In the genomic region with DNA sequence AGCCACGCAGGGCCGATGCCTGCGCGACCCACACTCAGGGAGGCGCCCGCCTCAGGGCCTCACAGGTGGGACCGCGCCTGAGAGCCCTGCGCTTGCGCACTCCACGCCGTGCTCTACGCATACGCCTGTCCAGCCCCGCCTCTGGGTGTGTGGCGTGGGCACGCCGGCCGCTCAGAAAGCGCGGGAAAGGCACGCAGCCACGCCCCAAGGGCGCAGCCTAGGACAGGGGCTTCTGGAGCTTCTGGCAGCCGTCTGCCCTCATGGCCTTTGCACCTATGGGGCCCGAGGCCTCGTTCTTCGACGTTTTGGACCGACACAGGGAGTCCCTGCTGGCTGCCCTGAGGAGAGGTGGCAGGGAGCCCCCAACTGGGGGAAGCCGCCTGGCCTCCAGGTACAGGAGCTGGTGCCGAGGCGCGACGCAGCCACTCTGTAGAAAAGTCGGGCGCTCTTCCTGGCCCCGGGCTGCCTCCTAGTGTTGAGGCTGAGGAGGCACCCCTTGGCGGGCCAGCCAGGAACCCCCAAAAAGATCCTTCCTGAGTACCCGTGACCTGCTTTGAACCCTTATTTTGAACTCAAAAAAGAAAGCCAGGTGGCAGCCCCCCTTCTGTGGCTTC, we compare ENCODE assay signal across 1 cellular context.
TF ChIP-seq lines count a peak whose summit lies in the region.

A gene with protein sequence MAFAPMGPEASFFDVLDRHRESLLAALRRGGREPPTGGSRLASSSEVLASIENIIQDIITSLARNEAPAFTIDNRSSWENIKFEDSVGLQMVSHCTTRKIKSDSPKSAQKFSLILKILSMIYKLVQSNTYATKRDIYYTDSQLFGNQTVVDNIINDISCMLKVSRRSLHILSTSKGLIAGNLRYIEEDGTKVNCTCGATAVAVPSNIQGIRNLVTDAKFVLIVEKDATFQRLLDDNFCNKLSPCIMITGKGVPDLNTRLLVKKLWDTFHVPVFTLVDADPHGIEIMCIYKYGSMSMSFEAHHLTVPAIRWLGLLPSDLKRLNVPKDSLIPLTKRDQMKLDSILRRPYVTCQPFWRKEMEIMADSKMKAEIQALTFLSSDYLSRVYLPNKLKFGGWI (plus strand): TSS at position 196 of the 614 bp plus-strand sequence. CDS start 65 bp downstream, at position 261.

TF ChIP-seq in K562, 482 proteins besides CTCF, POLR2A, EP300 and RAD21 (continued from another document and continues in another):
- TF ChIP-seq, protein P1, sequence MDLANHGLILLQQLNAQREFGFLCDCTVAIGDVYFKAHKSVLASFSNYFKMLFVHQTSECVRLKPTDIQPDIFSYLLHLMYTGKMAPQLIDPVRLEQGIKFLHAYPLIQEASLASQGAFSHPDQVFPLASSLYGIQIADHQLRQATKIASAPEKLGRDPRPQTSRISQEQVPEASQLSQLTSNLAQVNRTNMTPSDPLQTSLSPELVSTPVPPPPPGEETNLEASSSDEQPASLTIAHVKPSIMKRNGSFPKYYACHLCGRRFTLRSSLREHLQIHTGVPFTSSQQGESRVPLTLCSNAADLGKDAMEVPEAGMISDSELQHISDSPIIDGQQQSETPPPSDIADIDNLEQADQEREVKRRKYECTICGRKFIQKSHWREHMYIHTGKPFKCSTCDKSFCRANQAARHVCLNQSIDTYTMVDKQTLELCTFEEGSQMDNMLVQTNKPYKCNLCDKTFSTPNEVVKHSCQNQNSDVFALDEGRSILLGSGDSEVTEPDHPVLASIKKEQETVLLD (IDR thresholded peaks at IDR 0.05), result peak; percentile 87
- TF ChIP-seq PCBP2 (IDR thresholded peaks at IDR 0.05; ENCODE audit: low read depth, low read length, poor library complexity, severe bottlenecking) (no peak), ZFP1 (CRISPR knock-in tag; IDR thresholded peaks at IDR 0.05) (no peak), ZNF174 (CRISPR knock-in tag; IDR thresholded peaks at IDR 0.05) (no peak), RBFOX2 (IDR thresholded peaks at IDR 0.05; ENCODE audit: low read depth, low read length) (peak; percentile 40), ZNF507 (tag; conservative IDR thresholded peaks at IDR 0.05) (no peak), NRF1 (conservative IDR thresholded peaks at IDR 0.05 in 1 of 2, IDR thresholded peaks at IDR 0.05 in 1 of 2) (peak; percentile 91 to 93), RCOR1 (IDR thresholded peaks at IDR 0.05; ENCODE audit: borderline replicate concordance in 1 of 2, low read depth in 2 of 2, low read length in 2 of 2) (no peak), CREB1 (IDR thresholded peaks at IDR 0.05) (no peak), CREB1 (CRISPR knock-in tag; IDR thresholded peaks at IDR 0.05) (no peak), U2AF2 (optimal IDR thresholded peaks at IDR 0.05; ENCODE audit: low read depth, low read length) (no peak), SIRT6 (IDR thresholded peaks at IDR 0.05; ENCODE audit: low read depth, low read length) (no peak), KLF16 (IDR thresholded peaks at IDR 0.05) (no peak), HNRNPLL (IDR thresholded peaks at IDR 0.05; ENCODE audit: low read depth, low read length, poor library complexity, severe bottlenecking) (peak; percentile 84), ZBTB17 (CRISPR knock-in tag; IDR thresholded peaks at IDR 0.05) (no peak), ATF7 (IDR thresholded peaks at IDR 0.05) (peak; percentile 37; the same call in 1 of the 2 replicates), ESRRA (IDR thresholded peaks at IDR 0.05; ENCODE audit: borderline replicate concordance, low read depth) (peak; percentile 21; the same call in 1 of the 2 replicates), KDM1A (IDR thresholded peaks at IDR 0.05) (no peak), NONO (IDR thresholded peaks at IDR 0.05; ENCODE audit: low read depth in 2 of 2, low read length in 1 of 2) (no peak), CTBP1 (IDR thresholded peaks at IDR 0.05; ENCODE audit: borderline replicate concordance) (peak; percentile 65; the same call in 1 of the 2 replicates), ZNF589 (CRISPR knock-in tag; IDR thresholded peaks at IDR 0.05; ENCODE audit: low read depth) (no peak), CHD1 (IDR thresholded peaks at IDR 0.05; ENCODE audit: low read length) (no peak), ZKSCAN8 (CRISPR knock-in tag; IDR thresholded peaks at IDR 0.05) (no peak), HMG20A (CRISPR knock-in tag; conservative IDR thresholded peaks at IDR 0.05) (no peak), LARP7 (IDR thresholded peaks at IDR 0.05) (no peak), FOXK2 (conservative IDR thresholded peaks at IDR 0.05 in 1 of 2, IDR thresholded peaks at IDR 0.05 in 1 of 2; ENCODE audit: low read depth in 2 of 2) (no peak), HNRNPH1 (optimal IDR thresholded peaks at IDR 0.05; ENCODE audit: low read depth, low read length) (no peak), KLF13 (tag; IDR thresholded peaks at IDR 0.05; ENCODE audit: borderline replicate concordance, low read depth) (0 out of 2 replicates have a peak, but pooled peaks have one; percentile 33), NR2F6 (CRISPR knock-in tag; IDR thresholded peaks at IDR 0.05) (no peak), ZNF707 (CRISPR knock-in tag; conservative IDR thresholded peaks at IDR 0.05) (no peak), FOXJ2 (tag; IDR thresholded peaks at IDR 0.05) (no peak), ZKSCAN3 (CRISPR knock-in tag; IDR thresholded peaks at IDR 0.05) (no peak), RNF2 (IDR thresholded peaks at IDR 0.05) (0 out of 2 replicates have a peak, but pooled peaks have one; percentile 25), SOX6 (IDR thresholded peaks at IDR 0.05) (0 out of 2 replicates have a peak, but pooled peaks have one; percentile 16), SAFB (IDR thresholded peaks at IDR 0.05; ENCODE audit: borderline replicate concordance, low read depth, low read length) (0 out of 2 replicates have a peak, but pooled peaks have one; percentile 19), FOSL1 (tag; conservative IDR thresholded peaks at IDR 0.05) (no peak), ZNF324 (CRISPR knock-in tag; IDR thresholded peaks at IDR 0.05) (no peak)
- TF ChIP-seq, protein P2, sequence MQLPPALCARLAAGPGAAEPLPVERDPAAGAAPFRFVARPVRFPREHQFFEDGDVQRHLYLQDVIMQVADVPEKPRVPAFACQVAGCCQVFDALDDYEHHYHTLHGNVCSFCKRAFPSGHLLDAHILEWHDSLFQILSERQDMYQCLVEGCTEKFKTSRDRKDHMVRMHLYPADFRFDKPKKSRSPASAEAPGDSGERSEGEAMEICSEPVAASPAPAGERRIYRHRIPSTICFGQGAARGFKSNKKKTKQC (CRISPR knock-in tag; IDR thresholded peaks at IDR 0.05), result peak; percentile 68; the same call in 1 of the 2 replicates
- TF ChIP-seq, protein P3, sequence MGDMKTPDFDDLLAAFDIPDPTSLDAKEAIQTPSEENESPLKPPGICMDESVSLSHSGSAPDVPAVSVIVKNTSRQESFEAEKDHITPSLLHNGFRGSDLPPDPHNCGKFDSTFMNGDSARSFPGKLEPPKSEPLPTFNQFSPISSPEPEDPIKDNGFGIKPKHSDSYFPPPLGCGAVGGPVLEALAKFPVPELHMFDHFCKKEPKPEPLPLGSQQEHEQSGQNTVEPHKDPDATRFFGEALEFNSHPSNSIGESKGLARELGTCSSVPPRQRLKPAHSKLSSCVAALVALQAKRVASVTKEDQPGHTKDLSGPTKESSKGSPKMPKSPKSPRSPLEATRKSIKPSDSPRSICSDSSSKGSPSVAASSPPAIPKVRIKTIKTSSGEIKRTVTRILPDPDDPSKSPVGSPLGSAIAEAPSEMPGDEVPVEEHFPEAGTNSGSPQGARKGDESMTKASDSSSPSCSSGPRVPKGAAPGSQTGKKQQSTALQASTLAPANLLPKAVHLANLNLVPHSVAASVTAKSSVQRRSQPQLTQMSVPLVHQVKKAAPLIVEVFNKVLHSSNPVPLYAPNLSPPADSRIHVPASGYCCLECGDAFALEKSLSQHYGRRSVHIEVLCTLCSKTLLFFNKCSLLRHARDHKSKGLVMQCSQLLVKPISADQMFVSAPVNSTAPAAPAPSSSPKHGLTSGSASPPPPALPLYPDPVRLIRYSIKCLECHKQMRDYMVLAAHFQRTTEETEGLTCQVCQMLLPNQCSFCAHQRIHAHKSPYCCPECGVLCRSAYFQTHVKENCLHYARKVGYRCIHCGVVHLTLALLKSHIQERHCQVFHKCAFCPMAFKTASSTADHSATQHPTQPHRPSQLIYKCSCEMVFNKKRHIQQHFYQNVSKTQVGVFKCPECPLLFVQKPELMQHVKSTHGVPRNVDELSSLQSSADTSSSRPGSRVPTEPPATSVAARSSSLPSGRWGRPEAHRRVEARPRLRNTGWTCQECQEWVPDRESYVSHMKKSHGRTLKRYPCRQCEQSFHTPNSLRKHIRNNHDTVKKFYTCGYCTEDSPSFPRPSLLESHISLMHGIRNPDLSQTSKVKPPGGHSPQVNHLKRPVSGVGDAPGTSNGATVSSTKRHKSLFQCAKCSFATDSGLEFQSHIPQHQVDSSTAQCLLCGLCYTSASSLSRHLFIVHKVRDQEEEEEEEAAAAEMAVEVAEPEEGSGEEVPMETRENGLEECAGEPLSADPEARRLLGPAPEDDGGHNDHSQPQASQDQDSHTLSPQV (IDR thresholded peaks at IDR 0.05), result no peak
- TF ChIP-seq, protein P4, sequence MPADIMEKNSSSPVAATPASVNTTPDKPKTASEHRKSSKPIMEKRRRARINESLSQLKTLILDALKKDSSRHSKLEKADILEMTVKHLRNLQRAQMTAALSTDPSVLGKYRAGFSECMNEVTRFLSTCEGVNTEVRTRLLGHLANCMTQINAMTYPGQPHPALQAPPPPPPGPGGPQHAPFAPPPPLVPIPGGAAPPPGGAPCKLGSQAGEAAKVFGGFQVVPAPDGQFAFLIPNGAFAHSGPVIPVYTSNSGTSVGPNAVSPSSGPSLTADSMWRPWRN (IDR thresholded peaks at IDR 0.05; ENCODE audit: low read depth), result no peak
- TF ChIP-seq, protein P5, sequence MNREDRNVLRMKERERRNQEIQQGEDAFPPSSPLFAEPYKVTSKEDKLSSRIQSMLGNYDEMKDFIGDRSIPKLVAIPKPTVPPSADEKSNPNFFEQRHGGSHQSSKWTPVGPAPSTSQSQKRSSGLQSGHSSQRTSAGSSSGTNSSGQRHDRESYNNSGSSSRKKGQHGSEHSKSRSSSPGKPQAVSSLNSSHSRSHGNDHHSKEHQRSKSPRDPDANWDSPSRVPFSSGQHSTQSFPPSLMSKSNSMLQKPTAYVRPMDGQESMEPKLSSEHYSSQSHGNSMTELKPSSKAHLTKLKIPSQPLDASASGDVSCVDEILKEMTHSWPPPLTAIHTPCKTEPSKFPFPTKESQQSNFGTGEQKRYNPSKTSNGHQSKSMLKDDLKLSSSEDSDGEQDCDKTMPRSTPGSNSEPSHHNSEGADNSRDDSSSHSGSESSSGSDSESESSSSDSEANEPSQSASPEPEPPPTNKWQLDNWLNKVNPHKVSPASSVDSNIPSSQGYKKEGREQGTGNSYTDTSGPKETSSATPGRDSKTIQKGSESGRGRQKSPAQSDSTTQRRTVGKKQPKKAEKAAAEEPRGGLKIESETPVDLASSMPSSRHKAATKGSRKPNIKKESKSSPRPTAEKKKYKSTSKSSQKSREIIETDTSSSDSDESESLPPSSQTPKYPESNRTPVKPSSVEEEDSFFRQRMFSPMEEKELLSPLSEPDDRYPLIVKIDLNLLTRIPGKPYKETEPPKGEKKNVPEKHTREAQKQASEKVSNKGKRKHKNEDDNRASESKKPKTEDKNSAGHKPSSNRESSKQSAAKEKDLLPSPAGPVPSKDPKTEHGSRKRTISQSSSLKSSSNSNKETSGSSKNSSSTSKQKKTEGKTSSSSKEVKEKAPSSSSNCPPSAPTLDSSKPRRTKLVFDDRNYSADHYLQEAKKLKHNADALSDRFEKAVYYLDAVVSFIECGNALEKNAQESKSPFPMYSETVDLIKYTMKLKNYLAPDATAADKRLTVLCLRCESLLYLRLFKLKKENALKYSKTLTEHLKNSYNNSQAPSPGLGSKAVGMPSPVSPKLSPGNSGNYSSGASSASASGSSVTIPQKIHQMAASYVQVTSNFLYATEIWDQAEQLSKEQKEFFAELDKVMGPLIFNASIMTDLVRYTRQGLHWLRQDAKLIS (CRISPR knock-in tag; IDR thresholded peaks at IDR 0.05), result no peak
- TF ChIP-seq, protein P6, sequence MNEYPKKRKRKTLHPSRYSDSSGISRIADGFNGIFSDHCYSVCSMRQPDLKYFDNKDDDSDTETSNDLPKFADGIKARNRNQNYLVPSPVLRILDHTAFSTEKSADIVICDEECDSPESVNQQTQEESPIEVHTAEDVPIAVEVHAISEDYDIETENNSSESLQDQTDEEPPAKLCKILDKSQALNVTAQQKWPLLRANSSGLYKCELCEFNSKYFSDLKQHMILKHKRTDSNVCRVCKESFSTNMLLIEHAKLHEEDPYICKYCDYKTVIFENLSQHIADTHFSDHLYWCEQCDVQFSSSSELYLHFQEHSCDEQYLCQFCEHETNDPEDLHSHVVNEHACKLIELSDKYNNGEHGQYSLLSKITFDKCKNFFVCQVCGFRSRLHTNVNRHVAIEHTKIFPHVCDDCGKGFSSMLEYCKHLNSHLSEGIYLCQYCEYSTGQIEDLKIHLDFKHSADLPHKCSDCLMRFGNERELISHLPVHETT (CRISPR knock-in tag; conservative IDR thresholded peaks at IDR 0.05 in 1 of 2, IDR thresholded peaks at IDR 0.05 in 1 of 2), result no peak
- TF ChIP-seq, protein P7, sequence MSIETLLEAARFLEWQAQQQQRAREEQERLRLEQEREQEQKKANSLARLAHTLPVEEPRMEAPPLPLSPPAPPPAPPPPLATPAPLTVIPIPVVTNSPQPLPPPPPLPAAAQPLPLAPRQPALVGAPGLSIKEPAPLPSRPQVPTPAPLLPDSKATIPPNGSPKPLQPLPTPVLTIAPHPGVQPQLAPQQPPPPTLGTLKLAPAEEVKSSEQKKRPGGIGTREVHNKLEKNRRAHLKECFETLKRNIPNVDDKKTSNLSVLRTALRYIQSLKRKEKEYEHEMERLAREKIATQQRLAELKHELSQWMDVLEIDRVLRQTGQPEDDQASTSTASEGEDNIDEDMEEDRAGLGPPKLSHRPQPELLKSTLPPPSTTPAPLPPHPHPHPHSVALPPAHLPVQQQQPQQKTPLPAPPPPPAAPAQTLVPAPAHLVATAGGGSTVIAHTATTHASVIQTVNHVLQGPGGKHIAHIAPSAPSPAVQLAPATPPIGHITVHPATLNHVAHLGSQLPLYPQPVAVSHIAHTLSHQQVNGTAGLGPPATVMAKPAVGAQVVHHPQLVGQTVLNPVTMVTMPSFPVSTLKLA (conservative IDR thresholded peaks at IDR 0.05), result peak in 1 of 2 experiments; percentile 55; a peak in 2 of 4 replicates
- TF ChIP-seq, protein P8, sequence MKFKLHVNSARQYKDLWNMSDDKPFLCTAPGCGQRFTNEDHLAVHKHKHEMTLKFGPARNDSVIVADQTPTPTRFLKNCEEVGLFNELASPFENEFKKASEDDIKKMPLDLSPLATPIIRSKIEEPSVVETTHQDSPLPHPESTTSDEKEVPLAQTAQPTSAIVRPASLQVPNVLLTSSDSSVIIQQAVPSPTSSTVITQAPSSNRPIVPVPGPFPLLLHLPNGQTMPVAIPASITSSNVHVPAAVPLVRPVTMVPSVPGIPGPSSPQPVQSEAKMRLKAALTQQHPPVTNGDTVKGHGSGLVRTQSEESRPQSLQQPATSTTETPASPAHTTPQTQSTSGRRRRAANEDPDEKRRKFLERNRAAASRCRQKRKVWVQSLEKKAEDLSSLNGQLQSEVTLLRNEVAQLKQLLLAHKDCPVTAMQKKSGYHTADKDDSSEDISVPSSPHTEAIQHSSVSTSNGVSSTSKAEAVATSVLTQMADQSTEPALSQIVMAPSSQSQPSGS (CRISPR knock-in tag; IDR thresholded peaks at IDR 0.05), result no peak
- TF ChIP-seq, protein P9, sequence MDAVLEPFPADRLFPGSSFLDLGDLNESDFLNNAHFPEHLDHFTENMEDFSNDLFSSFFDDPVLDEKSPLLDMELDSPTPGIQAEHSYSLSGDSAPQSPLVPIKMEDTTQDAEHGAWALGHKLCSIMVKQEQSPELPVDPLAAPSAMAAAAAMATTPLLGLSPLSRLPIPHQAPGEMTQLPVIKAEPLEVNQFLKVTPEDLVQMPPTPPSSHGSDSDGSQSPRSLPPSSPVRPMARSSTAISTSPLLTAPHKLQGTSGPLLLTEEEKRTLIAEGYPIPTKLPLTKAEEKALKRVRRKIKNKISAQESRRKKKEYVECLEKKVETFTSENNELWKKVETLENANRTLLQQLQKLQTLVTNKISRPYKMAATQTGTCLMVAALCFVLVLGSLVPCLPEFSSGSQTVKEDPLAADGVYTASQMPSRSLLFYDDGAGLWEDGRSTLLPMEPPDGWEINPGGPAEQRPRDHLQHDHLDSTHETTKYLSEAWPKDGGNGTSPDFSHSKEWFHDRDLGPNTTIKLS (IDR thresholded peaks at IDR 0.05; ENCODE audit: borderline replicate concordance, low read depth), result peak; percentile 53; the same call in 1 of the 2 replicates
